In the genomic region with DNA sequence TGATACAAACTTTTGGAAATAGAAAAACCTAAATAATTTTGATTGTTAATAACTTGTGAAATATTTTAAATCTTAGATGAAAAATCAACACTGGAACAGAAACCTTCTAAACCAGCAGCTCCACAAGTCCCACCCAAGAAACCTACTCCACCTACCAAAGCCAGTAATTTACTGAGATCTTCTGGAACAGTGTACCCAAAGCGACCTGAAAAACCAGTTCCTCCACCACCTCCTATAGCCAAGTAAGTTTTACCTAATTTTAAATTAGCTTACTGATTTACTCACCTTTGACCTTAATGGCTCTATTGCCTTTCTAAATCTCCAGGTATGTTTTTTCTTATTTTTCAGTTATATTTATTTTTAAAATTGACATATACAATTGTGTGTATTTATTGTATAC, we compare ENCODE assay signal across 16 cellular contexts.
DNase-seq lines count a peak whose midpoint lies in the region; ATAC-seq, FAIRE-seq and TF ChIP-seq lines count a peak whose summit lies in the region.
"Had no signal": no experiment of that assay in that cellular context is flagged by ENCODE, and none has a peak within 500 bp of the region (broad histone marks: within the 10 kb centered on the region; RNA-seq: fewer than 3 reads in every experiment).

No MANE protein-coding gene starts in this region.

- no peaks in the 10 kb centered on the region for H3K27me3 Mint-ChIP-seq in mesothelial cell of epicardium (ENCODE audit: low read depth)

- FAIRE-seq in colon (lab: Jason Lieb, UNC) = peak; percentile 85
- FAIRE-seq: A204.1, GM18507 had no signal

- no peak for TF ChIP-seq CTCF in mesothelial cell of epicardium (IDR thresholded peaks at IDR 0.05; ENCODE audit: unreplicated experiment)

- peaks cover 13% of the 10 kb centered on the region for H3K4me1 Mint-ChIP-seq in mesothelial cell of epicardium

- H3K36me3 Mint-ChIP-seq in mesothelial cell of epicardium = peaks cover 50% of the 10 kb centered on the region

- ATAC-seq in HG02759 (IDR thresholded peaks at IDR 0.05; ENCODE audit: unreplicated experiment) = no peak
- ATAC-seq: GM12878 had no signal

- H3K9me3 Mint-ChIP-seq in mesothelial cell of epicardium = peaks cover 13% of the 10 kb centered on the region

- no peak overlapping the region for H3K4me3 Mint-ChIP-seq in mesothelial cell of epicardium

- peak; percentile 30 for DNase-seq in NCI-H748 (lab: John Stamatoyannopoulos, UW; ENCODE audit: unreplicated experiment)
- DNase-seq in NCI-H748 treated with DMSO at 0.1 percent for 48 hours (lab: John Stamatoyannopoulos, UW) = no peak
- no peak for DNase-seq in mesothelial cell of epicardium (ENCODE audit: low spot score in 2 of 2, unreplicated experiment in 2 of 2)
- DNase-seq in T-helper 9 cell = no peak
- no peak for DNase-seq in activated gamma-delta T cell treated with Interleukin-2 at 50 U/mL for 16 hours
- no peak for DNase-seq in effector CD8-positive, alpha-beta T cell (lab: John Stamatoyannopoulos, UW)
- DNase-seq: DMS153, NCI-H1092, NCI-H2107, NCI-H446 treated with DMSO at 0.1 percent for 48 hours, SIG-M5 had no signal

- H3K27ac Mint-ChIP-seq in mesothelial cell of epicardium = peak overlapping the region; percentile 55
